Comparison of ENCODE assay signal across 8 cellular contexts in the genomic region with DNA sequence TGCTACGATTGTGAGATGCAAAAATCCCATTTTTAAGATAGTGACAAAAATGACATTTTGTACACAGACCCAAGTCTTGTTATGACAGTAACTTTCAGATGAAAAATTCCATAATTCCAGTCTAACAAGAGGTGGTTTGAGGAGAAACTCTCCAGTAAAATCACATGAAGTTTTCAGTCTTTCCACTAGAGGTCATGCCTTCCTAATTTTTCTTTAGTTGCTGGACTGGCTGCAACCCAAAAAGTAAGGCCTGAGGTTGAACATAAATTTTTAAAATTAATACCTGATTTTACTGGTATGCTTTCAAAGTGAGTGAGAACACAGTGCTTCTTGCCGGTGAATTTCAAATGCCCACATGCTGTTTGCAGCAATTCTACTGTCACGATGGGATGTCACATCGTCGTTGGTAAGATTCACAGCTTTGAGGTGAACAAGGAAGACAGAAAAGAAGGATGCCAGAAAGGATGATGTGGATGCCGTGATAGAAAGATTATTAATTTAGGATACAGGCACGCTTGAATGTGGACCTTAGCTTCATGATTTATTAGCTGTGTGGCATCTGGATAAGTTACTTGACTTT.
DNase-seq lines count a peak whose midpoint lies in the region; ATAC-seq and TF ChIP-seq lines count a peak whose summit lies in the region.

No MANE protein-coding gene starts in this region.

- DNase-seq in ELR (ENCODE audit: low read depth) (peak; percentile 83), Peyer's patch (no peak), epithelial cell of esophagus (ENCODE audit: low read depth) (peak; percentile 66), pons (ENCODE audit: low spot score) (peak; percentile 72)

- no peaks in the 10 kb centered on the region for H3K9me3 ChIP-seq in Peyer's patch

- no peak for TF ChIP-seq POLR2A in Peyer's patch (IDR thresholded peaks at IDR 0.05)

- H3K4me1 ChIP-seq in Peyer's patch, result peaks cover 0 to 9% (median 1%) of the 10 kb centered on the region in 4 donors

- no peaks in the 10 kb centered on the region for H3K36me3 ChIP-seq in Peyer's patch

- no peaks in the 10 kb centered on the region for H3K27me3 ChIP-seq in Peyer's patch

- no peak overlapping the region for H3K27ac ChIP-seq in Peyer's patch

- TF ChIP-seq CTCF in LNCAP (IDR thresholded peaks at IDR 0.05) (peak; percentile 60), Peyer's patch (IDR thresholded peaks at IDR 0.05) (peak; percentile 24 to 88 (median 78)), epithelial cell of esophagus (IDR thresholded peaks at IDR 0.05; ENCODE audit: insufficient read depth, low read depth, low read length, missing control alignments) (peak; percentile 69)

- ATAC-seq in GM21786 (IDR thresholded peaks at IDR 0.05; ENCODE audit: unreplicated experiment) (no peak), HG03108 (IDR thresholded peaks at IDR 0.05; ENCODE audit: unreplicated experiment) (no peak), HG03565 (IDR thresholded peaks at IDR 0.05; ENCODE audit: unreplicated experiment) (no peak)

- H3K4me3 ChIP-seq in Peyer's patch (no peak overlapping the region), epithelial cell of esophagus (ENCODE audit: low read length) (no peak overlapping the region)

Comparison
In these comparisons a context has a peak if more than half of its experiments do, and no peak if none do; other contexts are left out.
1. DNase-seq: peak in ELR (single experiment), epithelial cell of esophagus (single experiment) and pons (single experiment); none in Peyer's patch (0 of 3).
2. Peak in every context shown above with its lines, with median percentiles within 50 percentile points of each other: CTCF ChIP-seq.